Comparison of ENCODE assay signal across 9 cellular contexts in genomic region chr10:19929466-19930140, GRCh38.
DNase-seq lines count a peak whose midpoint lies in the region; ATAC-seq and TF ChIP-seq lines count a peak whose summit lies in the region.
"Had no signal": no experiment of that assay in that cellular context is flagged by ENCODE, and none has a peak within 500 bp of the region (broad histone marks: within the 10 kb centered on the region; RNA-seq: fewer than 3 reads in every experiment).

No MANE protein-coding gene starts in this region.

- no peak for TF ChIP-seq CTCF in omental fat pad (IDR thresholded peaks at IDR 0.05)

- in situ Hi-C loops in ACHN (cut with HindIII; ENCODE audit: low pct_ligation_motif_present, low pct_unique_long_range_greater_than_20kb, low sequenced_read_pairs), result no loop called here

- peak; percentile 34 for DNase-seq in ACHN
- peak; percentile 39 for DNase-seq in fibroblast of the conjunctiva (ENCODE audit: low read depth)
- no peak for DNase-seq in omental fat pad (ENCODE audit: low spot score)
- DNase-seq in pons (ENCODE audit: low spot score), result no peak
- DNase-seq in COLO829 (ENCODE audit: low spot score), result no peak
- DNase-seq in amniotic stem cell (lab: John Stamatoyannopoulos, UW), result no peak
- DNase-seq: AML-193 had no signal

- ATAC-seq in SK-N-SH treated with all-trans-retinoic acid at 6 μM for 48 hours (peak; percentile 86), omental fat pad (ENCODE audit: low FRiP score) (peak; percentile 77), HG03108 (IDR thresholded peaks at IDR 0.05; ENCODE audit: unreplicated experiment) (no peak)

TF ChIP-seq in SK-N-SH treated with all-trans-retinoic acid at 6 μM for 48 hours, 23 proteins besides CTCF, POLR2A, EP300 and RAD21:
- TF ChIP-seq RARB (CRISPR knock-in tag; IDR thresholded peaks at IDR 0.05) (no peak), ZFP30 (CRISPR knock-in tag; IDR thresholded peaks at IDR 0.05) (no peak), ZNF8 (CRISPR knock-in tag; IDR thresholded peaks at IDR 0.05) (no peak), SNAI2 (CRISPR knock-in tag; IDR thresholded peaks at IDR 0.05) (no peak), PPARA (CRISPR knock-in tag; IDR thresholded peaks at IDR 0.05; ENCODE audit: borderline replicate concordance) (no peak), CSDC2 (CRISPR knock-in tag; IDR thresholded peaks at IDR 0.05) (no peak), TOX (CRISPR knock-in tag; IDR thresholded peaks at IDR 0.05; ENCODE audit: borderline replicate concordance) (no peak), OSR1 (CRISPR knock-in tag; IDR thresholded peaks at IDR 0.05) (no peak), ARNTL (CRISPR knock-in tag; IDR thresholded peaks at IDR 0.05; ENCODE audit: borderline replicate concordance, low read depth) (no peak), ZC3H10 (CRISPR knock-in tag; IDR thresholded peaks at IDR 0.05) (no peak), ISL1 (CRISPR knock-in tag; IDR thresholded peaks at IDR 0.05) (no peak)
- TF ChIP-seq, protein P1, sequence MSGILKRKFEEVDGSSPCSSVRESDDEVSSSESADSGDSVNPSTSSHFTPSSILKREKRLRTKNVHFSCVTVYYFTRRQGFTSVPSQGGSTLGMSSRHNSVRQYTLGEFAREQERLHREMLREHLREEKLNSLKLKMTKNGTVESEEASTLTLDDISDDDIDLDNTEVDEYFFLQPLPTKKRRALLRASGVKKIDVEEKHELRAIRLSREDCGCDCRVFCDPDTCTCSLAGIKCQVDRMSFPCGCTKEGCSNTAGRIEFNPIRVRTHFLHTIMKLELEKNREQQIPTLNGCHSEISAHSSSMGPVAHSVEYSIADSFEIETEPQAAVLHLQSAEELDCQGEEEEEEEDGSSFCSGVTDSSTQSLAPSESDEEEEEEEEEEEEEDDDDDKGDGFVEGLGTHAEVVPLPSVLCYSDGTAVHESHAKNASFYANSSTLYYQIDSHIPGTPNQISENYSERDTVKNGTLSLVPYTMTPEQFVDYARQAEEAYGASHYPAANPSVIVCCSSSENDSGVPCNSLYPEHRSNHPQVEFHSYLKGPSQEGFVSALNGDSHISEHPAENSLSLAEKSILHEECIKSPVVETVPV (CRISPR knock-in tag; IDR thresholded peaks at IDR 0.05), result no peak
- TF ChIP-seq, protein P2, sequence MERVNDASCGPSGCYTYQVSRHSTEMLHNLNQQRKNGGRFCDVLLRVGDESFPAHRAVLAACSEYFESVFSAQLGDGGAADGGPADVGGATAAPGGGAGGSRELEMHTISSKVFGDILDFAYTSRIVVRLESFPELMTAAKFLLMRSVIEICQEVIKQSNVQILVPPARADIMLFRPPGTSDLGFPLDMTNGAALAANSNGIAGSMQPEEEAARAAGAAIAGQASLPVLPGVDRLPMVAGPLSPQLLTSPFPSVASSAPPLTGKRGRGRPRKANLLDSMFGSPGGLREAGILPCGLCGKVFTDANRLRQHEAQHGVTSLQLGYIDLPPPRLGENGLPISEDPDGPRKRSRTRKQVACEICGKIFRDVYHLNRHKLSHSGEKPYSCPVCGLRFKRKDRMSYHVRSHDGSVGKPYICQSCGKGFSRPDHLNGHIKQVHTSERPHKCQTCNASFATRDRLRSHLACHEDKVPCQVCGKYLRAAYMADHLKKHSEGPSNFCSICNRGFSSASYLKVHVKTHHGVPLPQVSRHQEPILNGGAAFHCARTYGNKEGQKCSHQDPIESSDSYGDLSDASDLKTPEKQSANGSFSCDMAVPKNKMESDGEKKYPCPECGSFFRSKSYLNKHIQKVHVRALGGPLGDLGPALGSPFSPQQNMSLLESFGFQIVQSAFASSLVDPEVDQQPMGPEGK (CRISPR knock-in tag; IDR thresholded peaks at IDR 0.05; ENCODE audit: borderline replicate concordance), result no peak

Comparison
In these comparisons a context has a peak if more than half of its experiments do, and no peak if none do; other contexts are left out.
1. DNase-seq: peak in ACHN (single experiment) and fibroblast of the conjunctiva (single experiment); none in omental fat pad (single experiment), pons (single experiment), COLO829 (single experiment) and amniotic stem cell (single experiment).